Comparison of ENCODE assay signal across 16 cellular contexts in the genomic region with DNA sequence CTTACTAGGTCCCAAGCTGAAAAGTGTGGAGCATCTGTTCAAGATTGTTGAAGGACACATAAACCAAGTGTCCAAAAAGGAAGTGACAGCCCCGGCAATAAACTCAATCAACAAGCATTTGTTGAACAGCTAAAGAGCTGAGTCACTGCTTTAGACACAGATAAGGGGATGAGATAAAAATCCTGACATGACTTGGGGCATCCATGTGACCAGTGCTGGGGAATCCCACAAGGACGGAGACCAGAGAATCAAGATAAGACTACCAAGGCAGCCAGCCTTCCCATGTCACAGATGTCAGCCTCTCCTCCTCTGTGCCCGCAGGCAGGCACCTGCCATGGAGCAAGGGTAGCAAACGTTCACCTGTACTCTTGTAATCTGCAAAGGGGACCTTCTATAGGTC.
"Had no signal": no experiment of that assay in that cellular context is flagged by ENCODE, and none has a peak within 500 bp of the region (broad histone marks: within the 10 kb centered on the region; RNA-seq: fewer than 3 reads in every experiment).

No MANE protein-coding gene starts in this region.

- H3K4me3 Mint-ChIP-seq: activated naive CD8-positive, alpha-beta T cell; mesothelial cell of epicardium; neural progenitor cell; stimulated activated naive CD8-positive, alpha-beta T cell treated with anti-CD3 and anti-CD28 coated beads, Interleukin-15, amount 100 ng/mL, for 72 hours; T-helper 17 cell had no signal

- FAIRE-seq: bronchial epithelial cell had no signal

- H3K4me2 ChIP-seq: neural progenitor cell had no signal

- H3K9me3 ChIP-seq: esophagus muscularis mucosa, heart left ventricle, testis had no signal

- ATAC-seq: heart left ventricle; stimulated activated naive CD8-positive, alpha-beta T cell treated with anti-CD3 and anti-CD28 coated beads, Interleukin-15, amount 100 ng/mL, for 72 hours; T-helper 17 cell had no signal

- H3K4me1 ChIP-seq: esophagus muscularis mucosa, heart left ventricle, neural progenitor cell, parathyroid adenoma, testis had no signal

- H3K27me3 Mint-ChIP-seq: activated naive CD8-positive, alpha-beta T cell; stimulated activated naive CD8-positive, alpha-beta T cell treated with anti-CD3 and anti-CD28 coated beads, Interleukin-15, amount 100 ng/mL, for 72 hours; T-helper 17 cell had no signal

- H3K79me2 ChIP-seq: parathyroid adenoma had no signal

- H2AFZ ChIP-seq: neural progenitor cell, parathyroid adenoma had no signal

- H3K4me3 ChIP-seq: esophagus muscularis mucosa, heart left ventricle, neural progenitor cell, testis had no signal

- H3K4me1 Mint-ChIP-seq: mesothelial cell of epicardium; neural progenitor cell; stimulated activated naive CD8-positive, alpha-beta T cell treated with anti-CD3 and anti-CD28 coated beads, Interleukin-15, amount 100 ng/mL, for 72 hours; T-helper 17 cell had no signal

- H3K9ac ChIP-seq: neural progenitor cell, parathyroid adenoma had no signal

- H3K9me3 Mint-ChIP-seq: mesothelial cell of epicardium had no signal

- DNase-seq: activated CD4-positive, alpha-beta T cell treated with anti-CD3 and anti-CD28 coated beads, Interleukin-2, amount 50 U/mL, for 1 hour; activated effector memory CD4-positive, alpha-beta T cell treated with Interleukin-2 at 50 U/mL for 16 hours; activated T-cell treated with anti-CD3 and anti-CD28 coated beads, Interleukin-2, amount 50 U/mL, for 1 hour; foreskin melanocyte; heart left ventricle; stimulated activated CD4-positive, alpha-beta T cell treated with anti-CD3 and anti-CD28 coated beads, Interleukin-15, amount 100 ng/mL, for 24 hours; stimulated activated CD4-positive, alpha-beta T cell treated with anti-CD3 and anti-CD28 coated beads, Interleukin-4, amount 100 ng/mL, for 24 hours; stimulated activated naive CD8-positive, alpha-beta T cell treated with anti-CD3 and anti-CD28 coated beads, Interleukin-15, amount 100 ng/mL, for 72 hours; T-helper 17 cell; testis had no signal

- H3K27ac ChIP-seq: esophagus muscularis mucosa, heart left ventricle, neural progenitor cell, parathyroid adenoma, testis had no signal

- H3K36me3 ChIP-seq: esophagus muscularis mucosa, heart left ventricle, neural progenitor cell had no signal

- H3K27me3 ChIP-seq: esophagus muscularis mucosa, neural progenitor cell, testis had no signal

- H3K27ac Mint-ChIP-seq: activated naive CD8-positive, alpha-beta T cell; mesothelial cell of epicardium; neural progenitor cell; stimulated activated naive CD8-positive, alpha-beta T cell treated with anti-CD3 and anti-CD28 coated beads, Interleukin-15, amount 100 ng/mL, for 72 hours; T-helper 17 cell had no signal

- H3K36me3 Mint-ChIP-seq: activated naive CD8-positive, alpha-beta T cell; mesothelial cell of epicardium; neural progenitor cell had no signal
